19 cellular contexts compared by ENCODE assay signal in genomic region chr2:10022041-10022421, GRCh38. TPM values are rescaled to one million over a fixed set of nuclear protein-coding genes. Genes with fewer than 3 reads are reported as not detected.
A peak's percentile ranks its signal among the peaks of the same experiment; 100 is the strongest.
DNase-seq lines count a peak whose midpoint lies in the region; ATAC-seq, FAIRE-seq and TF ChIP-seq lines count a peak whose summit lies in the region.
"Had no signal": no experiment of that assay in that cellular context is flagged by ENCODE, and none has a peak within 500 bp of the region (broad histone marks: within the 10 kb centered on the region; RNA-seq: fewer than 3 reads in every experiment).

No MANE protein-coding gene starts in this region.

- H3K9me3 ChIP-seq in WERI-Rb-1 (ENCODE audit: severe bottlenecking) (peaks cover 7% of the 10 kb centered on the region), kidney (ENCODE audit: control insufficient read depth in 1 of 2, low read length in 2 of 2) (peaks cover 0 to 4% of the 10 kb centered on the region in 2 donors)

- DNase-seq in H7, result peak; percentile 37
- no peak for DNase-seq in WERI-Rb-1
- DNase-seq in kidney, result peak; percentile 62
- DNase-seq in posterior vena cava (ENCODE audit: low spot score), result peak; percentile 76
- DNase-seq in activated naive CD4-positive, alpha-beta T cell treated with anti-CD3 and anti-CD28 coated beads, Interleukin-2, amount 10 ng/mL, durations not matched to agents 7 days and 5 days, result no peak
- no peak for DNase-seq in activated naive CD4-positive, alpha-beta T cell treated with anti-CD3 and anti-CD28 coated beads, Interleukin-2, amount 50 U/mL, for 72 hours (ENCODE audit: low spot score in 2 of 2)
- DNase-seq: CD4-positive, alpha-beta T cell; DMS153; GDM1; KBM-7; NCI-H1105; NCI-H2107; NCI-H510A; RPMI8226; SJCRH30 had no signal

- intact Hi-C loops in kidney (cut with DNase I), result no loop called here
- intact Hi-C loops in posterior vena cava (cut with DNase I), result loop anchor here in 1 of 2 donors (10.0 kb wide), 1 partner anchor 447 kb away; no protein-coding TSS in a partner anchor

- H3K9ac ChIP-seq in kidney (ENCODE audit: low read length in 2 of 2), result no peak overlapping the region

- H3K36me3 Mint-ChIP-seq in activated naive CD4-positive, alpha-beta T cell treated with anti-CD3 and anti-CD28 coated beads, Interleukin-2, amount 10 ng/mL, durations not matched to agents 7 days and 5 days, result no peaks in the 10 kb centered on the region
- H3K36me3 Mint-ChIP-seq in activated naive CD4-positive, alpha-beta T cell treated with anti-CD3 and anti-CD28 coated beads, Interleukin-2, amount 50 U/mL, for 72 hours, result no peaks in the 10 kb centered on the region

- no peak overlapping the region for H3K27ac Mint-ChIP-seq in activated naive CD4-positive, alpha-beta T cell treated with anti-CD3 and anti-CD28 coated beads, Interleukin-2, amount 10 ng/mL, durations not matched to agents 7 days and 5 days
- H3K27ac Mint-ChIP-seq in activated naive CD4-positive, alpha-beta T cell treated with anti-CD3 and anti-CD28 coated beads, Interleukin-2, amount 50 U/mL, for 72 hours, result no peak overlapping the region
- H3K27ac Mint-ChIP-seq: CD4-positive, alpha-beta T cell; GM23338 had no signal

- no peaks in the 10 kb centered on the region for H3K4me1 Mint-ChIP-seq in activated naive CD4-positive, alpha-beta T cell treated with anti-CD3 and anti-CD28 coated beads, Interleukin-2, amount 10 ng/mL, durations not matched to agents 7 days and 5 days
- H3K4me1 Mint-ChIP-seq: GM23338 had no signal

- peaks cover 52% of the 10 kb centered on the region for H3K27me3 Mint-ChIP-seq in activated naive CD4-positive, alpha-beta T cell treated with anti-CD3 and anti-CD28 coated beads, Interleukin-2, amount 10 ng/mL, durations not matched to agents 7 days and 5 days

- FAIRE-seq in kidney (lab: Jason Lieb, UNC), result no peak
- FAIRE-seq: A549, GM19239 had no signal

- H3K27me3 ChIP-seq in H7 (ENCODE audit: control insufficient read depth, insufficient read depth, low read length) (no peaks in the 10 kb centered on the region), WERI-Rb-1 (ENCODE audit: insufficient read depth, low read depth, severe bottlenecking) (no peaks in the 10 kb centered on the region)

- ATAC-seq in GM18519 (IDR thresholded peaks at IDR 0.05; ENCODE audit: low FRiP score, unreplicated experiment), result no peak
- no peak for ATAC-seq in activated naive CD4-positive, alpha-beta T cell treated with anti-CD3 and anti-CD28 coated beads, Interleukin-2, amount 50 U/mL, for 72 hours
- ATAC-seq: GM23338 had no signal

- H3K9me3 Mint-ChIP-seq in activated naive CD4-positive, alpha-beta T cell treated with anti-CD3 and anti-CD28 coated beads, Interleukin-2, amount 10 ng/mL, durations not matched to agents 7 days and 5 days, result peaks cover 4% of the 10 kb centered on the region
- H3K9me3 Mint-ChIP-seq in activated naive CD4-positive, alpha-beta T cell treated with anti-CD3 and anti-CD28 coated beads, Interleukin-2, amount 50 U/mL, for 72 hours, result no peaks in the 10 kb centered on the region
- H3K9me3 Mint-ChIP-seq: GM23338 had no signal

- no peak overlapping the region for H3K4me3 Mint-ChIP-seq in activated naive CD4-positive, alpha-beta T cell treated with anti-CD3 and anti-CD28 coated beads, Interleukin-2, amount 10 ng/mL, durations not matched to agents 7 days and 5 days
- H3K4me3 Mint-ChIP-seq: CD4-positive, alpha-beta T cell; GM23338 had no signal

- peaks cover 0 to under 1% of the 10 kb centered on the region in 2 donors for H3K4me1 ChIP-seq in kidney (ENCODE audit: control insufficient read depth in 1 of 2, insufficient read depth in 1 of 2, low read depth in 1 of 2, low read length in 2 of 2)
- H3K4me1 ChIP-seq: A549, SJCRH30 had no signal

- H3K4me3 ChIP-seq in H7 (ENCODE audit: insufficient read depth, low read depth, low read length) (no peak overlapping the region), WERI-Rb-1 (ENCODE audit: low read depth, low read length) (no peak overlapping the region), kidney (ENCODE audit: low read length in 2 of 2) (no peak overlapping the region)
- H3K4me3 ChIP-seq: A549, GM23338, SJCRH30 had no signal

- CTCF ChIA-PET in activated naive CD4-positive, alpha-beta T cell treated with anti-CD3 and anti-CD28 coated beads, Interleukin-2, amount 10 ng/mL, durations not matched to agents 7 days and 5 days (lab: Charles Lee), result no interaction called here

- TF ChIP-seq CTCF in WERI-Rb-1 (IDR thresholded peaks at IDR 0.05; ENCODE audit: low read depth, low read length) (no peak), kidney (IDR thresholded peaks at IDR 0.05; ENCODE audit: borderline replicate concordance, extremely low read depth, insufficient read depth) (no peak)

- H3K27ac ChIP-seq in WERI-Rb-1 (peak overlapping the region; percentile 59), kidney (ENCODE audit: low read depth in 2 of 2, low read length in 2 of 2) (peak overlapping the region; percentile 49 to 66)
- H3K27ac ChIP-seq: A549, SJCRH30 had no signal

- H3K36me3 ChIP-seq in H7 (replicated peaks; ENCODE audit: control insufficient read depth, insufficient read depth, low read length) (no peaks in the 10 kb centered on the region), WERI-Rb-1 (no peaks in the 10 kb centered on the region), kidney (ENCODE audit: control insufficient read depth in 1 of 2, insufficient read depth in 2 of 2, low read length in 2 of 2) (no peaks in the 10 kb centered on the region)
- H3K36me3 ChIP-seq: SJCRH30 had no signal

RNA-seq across cellular contexts. Expression of gene KLF11, which starts 21.3 kb away (rescaled TPM):
- 11.8 and 12.6 TPM in 2 replicates for total RNA-seq in H7 (2014; rRNA removed; shearing (Covaris generic))
- total RNA-seq in kidney (34.0 TPM), posterior vena cava (10 to 100 TPM; 25.0 to 55.4 TPM)
- 9.4 TPM for polyA plus RNA-seq in kidney (ENCODE audit: insufficient read depth, low read depth, low replicate concordance)
- total RNA-seq in activated naive CD4-positive, alpha-beta T cell treated with anti-CD3 and anti-CD28 coated beads, Interleukin-2, amount 50 U/mL, for 72 hours, result 1 to 10 TPM; 1.1 to 7.5 TPM

RNA-seq across cellular contexts. Expression of gene CYS1, which starts 58.2 kb away (rescaled TPM):
- 0.24 and 0.63 TPM in 2 replicates for total RNA-seq in H7 (2014; rRNA removed; shearing (Covaris generic))
- total RNA-seq in kidney (245 TPM), posterior vena cava (1 to 10 TPM; 3.0 to 9.1 TPM)
- 276 TPM for polyA plus RNA-seq in kidney (ENCODE audit: insufficient read depth, low read depth, low replicate concordance)
- not detected for total RNA-seq in activated naive CD4-positive, alpha-beta T cell treated with anti-CD3 and anti-CD28 coated beads, Interleukin-2, amount 50 U/mL, for 72 hours
- total RNA-seq: CD4-positive, alpha-beta T cell; SJCRH30 had no signal

Comparison
In these comparisons a context has a peak if more than half of its experiments do, and no peak if none do; other contexts are left out.
1. DNase-seq: peak in H7 (single experiment), kidney (single experiment) and posterior vena cava (single experiment); none in WERI-Rb-1 (single experiment), activated naive CD4-positive, alpha-beta T cell treated with anti-CD3 and anti-CD28 coated beads, Interleukin-2, amount 10 ng/mL, durations not matched to agents 7 days and 5 days (single experiment) and activated naive CD4-positive, alpha-beta T cell treated with anti-CD3 and anti-CD28 coated beads, Interleukin-2, amount 50 U/mL, for 72 hours (0 of 2).
2. RNA of gene CYS1, which starts 58.2 kb away (total RNA-seq): 245 TPM in kidney (single experiment); 3.0 to 9.1 TPM in posterior vena cava, 0.24 to 0.63 TPM in H7 and not detected in activated naive CD4-positive, alpha-beta T cell treated with anti-CD3 and anti-CD28 coated beads, Interleukin-2, amount 50 U/mL, for 72 hours; every median in the first group is over 10 times any median in the second.